8 cellular contexts compared by ENCODE assay signal in the genomic region with DNA sequence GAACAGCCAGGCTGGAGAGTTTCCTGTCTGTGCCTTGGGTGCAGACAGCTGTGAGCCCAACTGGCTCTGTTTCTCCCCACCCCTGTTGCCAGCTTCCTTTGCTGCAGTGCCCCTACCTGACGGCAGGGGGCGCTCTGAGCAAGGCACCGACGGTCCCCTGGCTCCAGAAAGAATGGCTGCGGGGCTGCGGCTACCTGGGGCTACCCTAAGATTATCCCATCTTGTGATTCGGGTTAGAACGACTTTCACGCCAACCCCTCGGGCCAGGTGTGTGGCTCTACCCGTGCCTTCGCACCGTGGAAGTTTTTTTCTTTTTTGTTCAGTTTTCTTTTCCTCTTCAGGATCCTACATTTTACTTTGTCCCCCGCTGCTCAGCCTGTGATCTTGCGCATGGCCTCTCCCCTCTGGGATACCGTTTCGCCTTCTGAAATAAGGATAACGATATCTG. TPM values are rescaled to one million over a fixed set of nuclear protein-coding genes. Genes with fewer than 3 reads are reported as not detected.
DNase-seq lines count a peak whose midpoint lies in the region; ATAC-seq and TF ChIP-seq lines count a peak whose summit lies in the region.

No MANE protein-coding gene starts in this region.

- H3K9me3 Mint-ChIP-seq in GM23338: no peaks in the 10 kb centered on the region; the same call in 2 of the 3 replicates

- no peaks in the 10 kb centered on the region for H3K79me2 ChIP-seq in GM23338 (replicated peaks; ENCODE audit: insufficient read depth)

- H3K36me3 ChIP-seq in GM23338 (ENCODE audit: insufficient read depth): no peaks in the 10 kb centered on the region

- intact Hi-C loops in dorsolateral prefrontal cortex (cut with DNase I): loop anchor here (2.0 to 10.0 kb wide), 3 partner anchors 234 to 392 kb away; no protein-coding TSS in a partner anchor

- no peak overlapping the region for H2AFZ ChIP-seq in GM23338

- DNase-seq in AG08395 (ENCODE audit: low spot score) (peak; percentile 89), GM23338 (ENCODE audit: low spot score) (peak; percentile 88), NCI-H524 treated with DMSO at 0.1 percent for 48 hours (lab: John Stamatoyannopoulos, UW) (peak; percentile 6), dorsolateral prefrontal cortex (peak; percentile 68 to 85 (median 74)), lung microvascular endothelial cell (ENCODE audit: low read depth in 2 of 2) (peak; percentile 31 to 58)
- peak; percentile 78 to 84 for DNase-seq in activated CD4-positive, alpha-beta T cell treated with anti-CD3 and anti-CD28 coated beads, Interleukin-2, amount 50 U/mL, for 48 hours
- DNase-seq in stimulated activated CD8-positive, alpha-beta memory T cell treated with anti-CD3 and anti-CD28 coated beads, Interleukin-15, amount 100 ng/mL, for 4 hours (ENCODE audit: low read depth in 2 of 2): peak; percentile 36 to 43

- H3K4me3 ChIP-seq in GM23338 (no peak overlapping the region), dorsolateral prefrontal cortex (no peak overlapping the region)

- no peaks in the 10 kb centered on the region for H3F3A ChIP-seq in GM23338 (replicated peaks; ENCODE audit: low read depth)

- no peaks in the 10 kb centered on the region for H3K9me2 ChIP-seq in GM23338 (ENCODE audit: insufficient read depth)

- H4K20me1 ChIP-seq in GM23338 (replicated peaks; ENCODE audit: insufficient read depth): no peaks in the 10 kb centered on the region

- H3K4me1 ChIP-seq in GM23338 (ENCODE audit: insufficient read depth): no peaks in the 10 kb centered on the region

- TF ChIP-seq CTCF in GM23338 (conservative IDR thresholded peaks at IDR 0.05; ENCODE audit: low read depth in 2 of 2) (peak; percentile 95 to 99), dorsolateral prefrontal cortex (IDR thresholded peaks at IDR 0.05 in 54 of 56, conservative IDR thresholded peaks at IDR 0.05 in 2 of 56; ENCODE audit: low read depth in 1 of 56, partially characterized antibody in 56 of 56) (peak; percentile 73 to 99 (median 96))

- H3K4me3 Mint-ChIP-seq in GM23338: 0 out of 3 replicates have a peak overlapping the region, but pooled peaks have one; percentile 31

- peaks cover 13% of the 10 kb centered on the region for H3K27me3 Mint-ChIP-seq in GM23338 (ENCODE audit: insufficient read depth, low read depth, poor library complexity)

- peaks cover 2% of the 10 kb centered on the region; the same call in 1 of the 3 replicates for H3K36me3 Mint-ChIP-seq in GM23338 (ENCODE audit: low read depth)

- H3K27ac ChIP-seq in GM23338 (ENCODE audit: low read depth) (no peak overlapping the region), dorsolateral prefrontal cortex (peak overlapping the region in 19 of 59 donors; percentile 5 to 69 (median 38))

- H3K4me1 Mint-ChIP-seq in GM23338: peaks cover 4% of the 10 kb centered on the region

- no peaks in the 10 kb centered on the region for H3K27me3 ChIP-seq in GM23338 (ENCODE audit: insufficient read depth)
- H3K27me3 ChIP-seq in dorsolateral prefrontal cortex: no peaks in the 10 kb centered on the region

- H3K4me2 ChIP-seq in GM23338: no peak overlapping the region

- no peak overlapping the region for H3K27ac Mint-ChIP-seq in GM23338

- peak; percentile 91 for ATAC-seq in GM23338
- ATAC-seq in GM21515 (IDR thresholded peaks at IDR 0.05; ENCODE audit: unreplicated experiment): no peak

TF ChIP-seq in GM23338, 12 proteins besides CTCF, POLR2A, EP300 and RAD21 (continues in another document):
- TF ChIP-seq, protein P1, sequence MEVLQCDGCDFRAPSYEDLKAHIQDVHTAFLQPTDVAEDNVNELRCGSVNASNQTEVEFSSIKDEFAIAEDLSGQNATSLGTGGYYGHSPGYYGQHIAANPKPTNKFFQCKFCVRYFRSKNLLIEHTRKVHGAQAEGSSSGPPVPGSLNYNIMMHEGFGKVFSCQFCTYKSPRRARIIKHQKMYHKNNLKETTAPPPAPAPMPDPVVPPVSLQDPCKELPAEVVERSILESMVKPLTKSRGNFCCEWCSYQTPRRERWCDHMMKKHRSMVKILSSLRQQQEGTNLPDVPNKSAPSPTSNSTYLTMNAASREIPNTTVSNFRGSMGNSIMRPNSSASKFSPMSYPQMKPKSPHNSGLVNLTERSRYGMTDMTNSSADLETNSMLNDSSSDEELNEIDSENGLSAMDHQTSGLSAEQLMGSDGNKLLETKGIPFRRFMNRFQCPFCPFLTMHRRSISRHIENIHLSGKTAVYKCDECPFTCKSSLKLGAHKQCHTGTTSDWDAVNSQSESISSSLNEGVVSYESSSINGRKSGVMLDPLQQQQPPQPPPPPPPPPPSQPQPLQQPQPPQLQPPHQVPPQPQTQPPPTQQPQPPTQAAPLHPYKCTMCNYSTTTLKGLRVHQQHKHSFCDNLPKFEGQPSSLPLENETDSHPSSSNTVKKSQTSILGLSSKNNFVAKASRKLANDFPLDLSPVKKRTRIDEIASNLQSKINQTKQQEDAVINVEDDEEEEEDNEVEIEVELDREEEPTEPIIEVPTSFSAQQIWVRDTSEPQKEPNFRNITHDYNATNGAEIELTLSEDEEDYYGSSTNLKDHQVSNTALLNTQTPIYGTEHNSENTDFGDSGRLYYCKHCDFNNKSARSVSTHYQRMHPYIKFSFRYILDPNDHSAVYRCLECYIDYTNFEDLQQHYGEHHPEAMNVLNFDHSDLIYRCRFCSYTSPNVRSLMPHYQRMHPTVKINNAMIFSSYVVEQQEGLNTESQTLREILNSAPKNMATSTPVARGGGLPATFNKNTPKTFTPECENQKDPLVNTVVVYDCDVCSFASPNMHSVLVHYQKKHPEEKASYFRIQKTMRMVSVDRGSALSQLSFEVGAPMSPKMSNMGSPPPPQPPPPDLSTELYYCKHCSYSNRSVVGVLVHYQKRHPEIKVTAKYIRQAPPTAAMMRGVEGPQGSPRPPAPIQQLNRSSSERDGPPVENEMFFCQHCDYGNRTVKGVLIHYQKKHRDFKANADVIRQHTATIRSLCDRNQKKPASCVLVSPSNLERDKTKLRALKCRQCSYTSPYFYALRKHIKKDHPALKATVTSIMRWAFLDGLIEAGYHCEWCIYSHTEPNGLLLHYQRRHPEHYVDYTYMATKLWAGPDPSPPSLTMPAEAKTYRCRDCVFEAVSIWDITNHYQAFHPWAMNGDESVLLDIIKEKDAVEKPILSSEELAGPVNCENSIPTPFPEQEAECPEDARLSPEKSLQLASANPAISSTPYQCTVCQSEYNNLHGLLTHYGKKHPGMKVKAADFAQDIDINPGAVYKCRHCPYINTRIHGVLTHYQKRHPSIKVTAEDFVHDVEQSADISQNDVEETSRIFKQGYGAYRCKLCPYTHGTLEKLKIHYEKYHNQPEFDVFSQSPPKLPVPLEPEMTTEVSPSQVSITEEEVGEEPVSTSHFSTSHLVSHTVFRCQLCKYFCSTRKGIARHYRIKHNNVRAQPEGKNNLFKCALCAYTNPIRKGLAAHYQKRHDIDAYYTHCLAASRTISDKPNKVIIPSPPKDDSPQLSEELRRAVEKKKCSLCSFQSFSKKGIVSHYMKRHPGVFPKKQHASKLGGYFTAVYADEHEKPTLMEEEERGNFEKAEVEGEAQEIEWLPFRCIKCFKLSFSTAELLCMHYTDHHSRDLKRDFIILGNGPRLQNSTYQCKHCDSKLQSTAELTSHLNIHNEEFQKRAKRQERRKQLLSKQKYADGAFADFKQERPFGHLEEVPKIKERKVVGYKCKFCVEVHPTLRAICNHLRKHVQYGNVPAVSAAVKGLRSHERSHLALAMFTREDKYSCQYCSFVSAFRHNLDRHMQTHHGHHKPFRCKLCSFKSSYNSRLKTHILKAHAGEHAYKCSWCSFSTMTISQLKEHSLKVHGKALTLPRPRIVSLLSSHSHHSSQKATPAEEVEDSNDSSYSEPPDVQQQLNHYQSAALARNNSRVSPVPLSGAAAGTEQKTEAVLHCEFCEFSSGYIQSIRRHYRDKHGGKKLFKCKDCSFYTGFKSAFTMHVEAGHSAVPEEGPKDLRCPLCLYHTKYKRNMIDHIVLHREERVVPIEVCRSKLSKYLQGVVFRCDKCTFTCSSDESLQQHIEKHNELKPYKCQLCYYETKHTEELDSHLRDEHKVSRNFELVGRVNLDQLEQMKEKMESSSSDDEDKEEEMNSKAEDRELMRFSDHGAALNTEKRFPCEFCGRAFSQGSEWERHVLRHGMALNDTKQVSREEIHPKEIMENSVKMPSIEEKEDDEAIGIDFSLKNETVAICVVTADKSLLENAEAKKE (CRISPR knock-in tag; IDR thresholded peaks at IDR 0.05): no peak
- TF ChIP-seq POLR2AphosphoS5 (IDR thresholded peaks at IDR 0.05; ENCODE audit: low read depth) (no peak), JUNB (IDR thresholded peaks at IDR 0.05; ENCODE audit: unreplicated experiment) (no peak), ZNF114 (CRISPR knock-in tag; IDR thresholded peaks at IDR 0.05) (no peak), EZH2 (IDR thresholded peaks at IDR 0.05; ENCODE audit: low read depth, unreplicated experiment) (no peak)
- TF ChIP-seq, protein P2, sequence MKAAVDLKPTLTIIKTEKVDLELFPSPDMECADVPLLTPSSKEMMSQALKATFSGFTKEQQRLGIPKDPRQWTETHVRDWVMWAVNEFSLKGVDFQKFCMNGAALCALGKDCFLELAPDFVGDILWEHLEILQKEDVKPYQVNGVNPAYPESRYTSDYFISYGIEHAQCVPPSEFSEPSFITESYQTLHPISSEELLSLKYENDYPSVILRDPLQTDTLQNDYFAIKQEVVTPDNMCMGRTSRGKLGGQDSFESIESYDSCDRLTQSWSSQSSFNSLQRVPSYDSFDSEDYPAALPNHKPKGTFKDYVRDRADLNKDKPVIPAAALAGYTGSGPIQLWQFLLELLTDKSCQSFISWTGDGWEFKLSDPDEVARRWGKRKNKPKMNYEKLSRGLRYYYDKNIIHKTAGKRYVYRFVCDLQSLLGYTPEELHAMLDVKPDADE (IDR thresholded peaks at IDR 0.05): no peak

RNA-seq across cellular contexts. Expression of a gene that starts 33.4 kb away (rescaled TPM):
- total RNA-seq in GM23338 (2014; rRNA removed; shearing (Covaris generic)): 26.9 and 32.6 TPM in 2 replicates
- 14.6 and 15.8 TPM in 2 replicates for polyA plus RNA-seq in GM23338 (2016; fragmentation: Nextera tagmentation; extraction: Ambion mirVana)
- total RNA-seq in dorsolateral prefrontal cortex (10 to 100 TPM in 119 of 120 experiments, 1 to 10 TPM in 1; 9.9 to 18.5 (median 14.4) TPM), lung microvascular endothelial cell (19.8 and 24.8 TPM in 2 replicates)

RNA-seq across cellular contexts. Expression of a gene that starts 48.4 kb away (rescaled TPM):
- total RNA-seq in GM23338 (2014; rRNA removed; shearing (Covaris generic)): 33.1 and 48.7 TPM in 2 replicates
- 24.1 and 29.9 TPM in 2 replicates for polyA plus RNA-seq in GM23338 (2016; fragmentation: Nextera tagmentation; extraction: Ambion mirVana)
- total RNA-seq in dorsolateral prefrontal cortex: 100 to 1,000 TPM; 192 to 410 (median 332) TPM
- 5.4 and 14.3 TPM in 2 replicates for total RNA-seq in lung microvascular endothelial cell

Comparison
In these comparisons a context has a peak if more than half of its experiments do, and no peak if none do; other contexts are left out.
1. DNase-seq: peak in every context shown above with its lines; median percentile 89 in AG08395; 88 in GM23338; 81 in activated CD4-positive, alpha-beta T cell treated with anti-CD3 and anti-CD28 coated beads, Interleukin-2, amount 50 U/mL, for 48 hours; 74 in dorsolateral prefrontal cortex; 44 in lung microvascular endothelial cell; 40 in stimulated activated CD8-positive, alpha-beta memory T cell treated with anti-CD3 and anti-CD28 coated beads, Interleukin-15, amount 100 ng/mL, for 4 hours; 6 in NCI-H524 treated with DMSO at 0.1 percent for 48 hours.